20 cellular contexts compared by ENCODE assay signal in the genomic region with DNA sequence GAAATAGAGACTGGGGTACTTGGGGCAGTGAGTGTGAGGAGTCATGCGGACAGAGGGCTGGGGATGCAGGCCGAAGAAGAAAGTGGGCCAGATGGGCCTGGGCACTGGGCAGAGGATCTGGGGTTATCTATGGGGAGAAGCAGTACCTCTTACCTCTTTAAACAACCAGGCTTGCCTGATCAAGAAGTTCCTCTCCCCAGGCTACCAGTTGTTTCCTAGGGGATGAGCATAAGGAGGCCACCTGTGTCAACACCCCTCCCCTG.
"Had no signal": no experiment of that assay in that cellular context is flagged by ENCODE, and none has a peak within 500 bp of the region (broad histone marks: within the 10 kb centered on the region; RNA-seq: fewer than 3 reads in every experiment).

No MANE protein-coding gene starts in this region.

- H3K9me3 Mint-ChIP-seq: activated CD4-positive, alpha-beta memory T cell treated with anti-CD3 and anti-CD28 coated beads for 36 hours; activated naive CD4-positive, alpha-beta T cell treated with anti-CD3 and anti-CD28 coated beads, Interleukin-2, amount 50 U/mL, for 72 hours; activated T-helper 17 cell treated with anti-CD3 and anti-CD28 coated beads, Interleukin-2, amount 50 U/mL, for 72 hours; naive B cell; stimulated activated naive CD8-positive, alpha-beta T cell treated with anti-CD3 and anti-CD28 coated beads, Interleukin-15, amount 100 ng/mL, for 72 hours; T-helper 1 cell treated with Interleukin-12 subunit alpha and Interleukin-12 subunit beta and Interleukin-4 antibody, amounts not matched to agents 30 μg/mL and 1 μg/mL, for 36 hours had no signal

- H3K4me3 Mint-ChIP-seq: activated CD4-positive, alpha-beta memory T cell treated with anti-CD3 and anti-CD28 coated beads for 36 hours; activated T-helper 17 cell treated with anti-CD3 and anti-CD28 coated beads, Interleukin-2, amount 50 U/mL, for 72 hours; naive B cell; stimulated activated naive CD8-positive, alpha-beta T cell treated with anti-CD3 and anti-CD28 coated beads, Interleukin-15, amount 100 ng/mL, for 72 hours; T-helper 1 cell treated with Interleukin-12 subunit alpha and Interleukin-12 subunit beta and Interleukin-4 antibody, amounts not matched to agents 30 μg/mL and 1 μg/mL, for 36 hours had no signal

- H3K27me3 Mint-ChIP-seq: naive B cell; stimulated activated naive CD8-positive, alpha-beta T cell treated with anti-CD3 and anti-CD28 coated beads, Interleukin-15, amount 100 ng/mL, for 72 hours had no signal

- H3K4me1 Mint-ChIP-seq: activated T-helper 17 cell treated with anti-CD3 and anti-CD28 coated beads, Interleukin-2, amount 50 U/mL, for 72 hours had no signal

- ATAC-seq: activated naive CD4-positive, alpha-beta T cell treated with anti-CD3 and anti-CD28 coated beads, Interleukin-2, amount 50 U/mL, for 72 hours; activated T-helper 17 cell treated with anti-CD3 and anti-CD28 coated beads, Interleukin-2, amount 50 U/mL, for 72 hours; heart left ventricle; left cardiac atrium; psoas muscle; right cardiac atrium; stimulated activated naive CD8-positive, alpha-beta T cell treated with anti-CD3 and anti-CD28 coated beads, Interleukin-15, amount 100 ng/mL, for 72 hours had no signal

- H3K36me3 Mint-ChIP-seq: activated CD4-positive, alpha-beta memory T cell treated with anti-CD3 and anti-CD28 coated beads for 36 hours; activated naive CD4-positive, alpha-beta T cell treated with anti-CD3 and anti-CD28 coated beads, Interleukin-2, amount 50 U/mL, for 72 hours; naive B cell had no signal

- FAIRE-seq: bronchial epithelial cell had no signal

- H3K27ac Mint-ChIP-seq: activated CD4-positive, alpha-beta memory T cell treated with anti-CD3 and anti-CD28 coated beads for 36 hours; activated T-helper 17 cell treated with anti-CD3 and anti-CD28 coated beads, Interleukin-2, amount 50 U/mL, for 72 hours; T-helper 1 cell treated with Interleukin-12 subunit alpha and Interleukin-12 subunit beta and Interleukin-4 antibody, amounts not matched to agents 30 μg/mL and 1 μg/mL, for 36 hours had no signal

- DNase-seq: activated CD4-positive, alpha-beta memory T cell treated with anti-CD3 and anti-CD28 coated beads for 36 hours; activated CD4-positive, alpha-beta T cell treated with anti-CD3 and anti-CD28 coated beads for 48 hours; activated CD4-positive, CD25-positive, alpha-beta regulatory T cell; activated T-cell treated with anti-CD3 and anti-CD28 coated beads for 4 hours; cerebellar nuclear complex; cortex of kidney; islet precursor cell; mesenchymal stem cell; naive B cell; stimulated activated CD4-positive, alpha-beta T cell treated with anti-CD3 and anti-CD28 coated beads, Interleukin-12 subunit alpha, Interleukin-12 subunit beta, amount 100 ng/mL, for 4 hours; stimulated activated naive CD8-positive, alpha-beta T cell treated with anti-CD3 and anti-CD28 coated beads, Interleukin-15, amount 100 ng/mL, for 72 hours; T1000 had no signal
